In the genomic region with DNA sequence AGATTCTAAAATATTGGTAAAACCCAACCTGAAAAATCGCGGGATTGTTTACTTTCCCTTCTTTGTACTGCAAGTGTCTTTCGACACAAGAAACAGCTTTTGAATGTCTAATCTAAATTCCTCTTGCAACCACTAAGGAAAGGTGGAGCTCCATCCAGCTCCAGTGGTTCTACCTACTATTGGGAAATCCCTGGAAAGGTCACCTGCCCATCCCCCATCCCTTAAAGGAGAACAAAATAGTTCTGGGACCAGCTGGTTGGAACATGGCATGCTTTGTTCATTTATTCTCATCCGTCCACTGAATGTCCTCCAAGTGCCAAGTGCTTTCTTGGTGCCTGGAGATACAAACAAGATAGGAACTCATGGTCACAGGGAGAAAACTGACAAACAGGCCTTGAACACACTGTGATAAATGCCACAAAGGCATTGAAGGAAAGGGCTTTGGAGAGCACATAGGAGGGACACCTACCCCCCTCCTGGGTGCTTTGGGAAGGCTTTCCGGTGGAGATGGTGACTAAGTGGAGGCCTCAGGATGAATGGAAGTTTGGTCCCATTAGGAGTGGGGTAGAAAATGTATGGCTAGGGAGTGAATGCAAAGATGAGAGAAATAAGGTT, we compare ENCODE assay signal across 1 cellular context.
TF ChIP-seq lines count a peak whose summit lies in the region.

No MANE protein-coding gene starts in this region.

TF ChIP-seq in HepG2, 621 proteins besides CTCF, POLR2A, EP300 and RAD21 (continued from another document):
- TF ChIP-seq, protein P1, sequence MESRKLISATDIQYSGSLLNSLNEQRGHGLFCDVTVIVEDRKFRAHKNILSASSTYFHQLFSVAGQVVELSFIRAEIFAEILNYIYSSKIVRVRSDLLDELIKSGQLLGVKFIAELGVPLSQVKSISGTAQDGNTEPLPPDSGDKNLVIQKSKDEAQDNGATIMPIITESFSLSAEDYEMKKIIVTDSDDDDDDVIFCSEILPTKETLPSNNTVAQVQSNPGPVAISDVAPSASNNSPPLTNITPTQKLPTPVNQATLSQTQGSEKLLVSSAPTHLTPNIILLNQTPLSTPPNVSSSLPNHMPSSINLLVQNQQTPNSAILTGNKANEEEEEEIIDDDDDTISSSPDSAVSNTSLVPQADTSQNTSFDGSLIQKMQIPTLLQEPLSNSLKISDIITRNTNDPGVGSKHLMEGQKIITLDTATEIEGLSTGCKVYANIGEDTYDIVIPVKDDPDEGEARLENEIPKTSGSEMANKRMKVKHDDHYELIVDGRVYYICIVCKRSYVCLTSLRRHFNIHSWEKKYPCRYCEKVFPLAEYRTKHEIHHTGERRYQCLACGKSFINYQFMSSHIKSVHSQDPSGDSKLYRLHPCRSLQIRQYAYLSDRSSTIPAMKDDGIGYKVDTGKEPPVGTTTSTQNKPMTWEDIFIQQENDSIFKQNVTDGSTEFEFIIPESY (CRISPR knock-in tag; IDR thresholded peaks at IDR 0.05): no peak
- no peak for TF ChIP-seq AGO1 (IDR thresholded peaks at IDR 0.05; ENCODE audit: low read depth, low read length, poor library complexity, severe bottlenecking)
- TF ChIP-seq HOXA3 (CRISPR knock-in tag; IDR thresholded peaks at IDR 0.05): 0 out of 2 replicates have a peak, but pooled peaks have one; percentile 29
- TF ChIP-seq, protein P2, sequence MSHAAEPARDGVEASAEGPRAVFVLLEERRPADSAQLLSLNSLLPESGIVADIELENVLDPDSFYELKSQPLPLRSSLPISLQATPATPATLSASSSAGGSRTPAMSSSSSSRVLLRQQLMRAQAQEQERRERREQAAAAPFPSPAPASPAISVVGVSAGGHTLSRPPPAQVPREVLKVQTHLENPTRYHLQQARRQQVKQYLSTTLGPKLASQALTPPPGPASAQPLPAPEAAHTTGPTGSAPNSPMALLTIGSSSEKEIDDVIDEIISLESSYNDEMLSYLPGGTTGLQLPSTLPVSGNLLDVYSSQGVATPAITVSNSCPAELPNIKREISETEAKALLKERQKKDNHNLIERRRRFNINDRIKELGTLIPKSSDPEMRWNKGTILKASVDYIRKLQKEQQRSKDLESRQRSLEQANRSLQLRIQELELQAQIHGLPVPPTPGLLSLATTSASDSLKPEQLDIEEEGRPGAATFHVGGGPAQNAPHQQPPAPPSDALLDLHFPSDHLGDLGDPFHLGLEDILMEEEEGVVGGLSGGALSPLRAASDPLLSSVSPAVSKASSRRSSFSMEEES (CRISPR knock-in tag; IDR thresholded peaks at IDR 0.05): peak; percentile 28; the same call in 1 of the 2 replicates
- 0 out of 2 replicates have a peak, but pooled peaks have one; percentile 42 for TF ChIP-seq HDAC2 (CRISPR knock-in tag; IDR thresholded peaks at IDR 0.05)
- TF ChIP-seq, protein P3, sequence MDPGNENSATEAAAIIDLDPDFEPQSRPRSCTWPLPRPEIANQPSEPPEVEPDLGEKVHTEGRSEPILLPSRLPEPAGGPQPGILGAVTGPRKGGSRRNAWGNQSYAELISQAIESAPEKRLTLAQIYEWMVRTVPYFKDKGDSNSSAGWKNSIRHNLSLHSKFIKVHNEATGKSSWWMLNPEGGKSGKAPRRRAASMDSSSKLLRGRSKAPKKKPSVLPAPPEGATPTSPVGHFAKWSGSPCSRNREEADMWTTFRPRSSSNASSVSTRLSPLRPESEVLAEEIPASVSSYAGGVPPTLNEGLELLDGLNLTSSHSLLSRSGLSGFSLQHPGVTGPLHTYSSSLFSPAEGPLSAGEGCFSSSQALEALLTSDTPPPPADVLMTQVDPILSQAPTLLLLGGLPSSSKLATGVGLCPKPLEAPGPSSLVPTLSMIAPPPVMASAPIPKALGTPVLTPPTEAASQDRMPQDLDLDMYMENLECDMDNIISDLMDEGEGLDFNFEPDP (CRISPR knock-in tag; conservative IDR thresholded peaks at IDR 0.05): no peak
- TF ChIP-seq MXD4 (CRISPR knock-in tag; IDR thresholded peaks at IDR 0.05): peak; percentile 53; the same call in 1 of the 2 replicates
- no peak for TF ChIP-seq HOXD1 (CRISPR knock-in tag; IDR thresholded peaks at IDR 0.05)
- TF ChIP-seq ARNTL (CRISPR knock-in tag; IDR thresholded peaks at IDR 0.05): no peak
- TF ChIP-seq FOXP1 (IDR thresholded peaks at IDR 0.05): no peak
- 0 out of 2 replicates have a peak, but pooled peaks have one; percentile 44 for TF ChIP-seq FOXP1 (CRISPR knock-in tag; IDR thresholded peaks at IDR 0.05)
- TF ChIP-seq TBP (CRISPR knock-in tag; IDR thresholded peaks at IDR 0.05): no peak
- no peak for TF ChIP-seq U2AF2 (IDR thresholded peaks at IDR 0.05; ENCODE audit: low read depth, low read length)
- no peak for TF ChIP-seq MTA3 (CRISPR knock-in tag; IDR thresholded peaks at IDR 0.05)
- no peak for TF ChIP-seq ZNF432 (CRISPR knock-in tag; IDR thresholded peaks at IDR 0.05; ENCODE audit: borderline replicate concordance)
- TF ChIP-seq, protein P4, sequence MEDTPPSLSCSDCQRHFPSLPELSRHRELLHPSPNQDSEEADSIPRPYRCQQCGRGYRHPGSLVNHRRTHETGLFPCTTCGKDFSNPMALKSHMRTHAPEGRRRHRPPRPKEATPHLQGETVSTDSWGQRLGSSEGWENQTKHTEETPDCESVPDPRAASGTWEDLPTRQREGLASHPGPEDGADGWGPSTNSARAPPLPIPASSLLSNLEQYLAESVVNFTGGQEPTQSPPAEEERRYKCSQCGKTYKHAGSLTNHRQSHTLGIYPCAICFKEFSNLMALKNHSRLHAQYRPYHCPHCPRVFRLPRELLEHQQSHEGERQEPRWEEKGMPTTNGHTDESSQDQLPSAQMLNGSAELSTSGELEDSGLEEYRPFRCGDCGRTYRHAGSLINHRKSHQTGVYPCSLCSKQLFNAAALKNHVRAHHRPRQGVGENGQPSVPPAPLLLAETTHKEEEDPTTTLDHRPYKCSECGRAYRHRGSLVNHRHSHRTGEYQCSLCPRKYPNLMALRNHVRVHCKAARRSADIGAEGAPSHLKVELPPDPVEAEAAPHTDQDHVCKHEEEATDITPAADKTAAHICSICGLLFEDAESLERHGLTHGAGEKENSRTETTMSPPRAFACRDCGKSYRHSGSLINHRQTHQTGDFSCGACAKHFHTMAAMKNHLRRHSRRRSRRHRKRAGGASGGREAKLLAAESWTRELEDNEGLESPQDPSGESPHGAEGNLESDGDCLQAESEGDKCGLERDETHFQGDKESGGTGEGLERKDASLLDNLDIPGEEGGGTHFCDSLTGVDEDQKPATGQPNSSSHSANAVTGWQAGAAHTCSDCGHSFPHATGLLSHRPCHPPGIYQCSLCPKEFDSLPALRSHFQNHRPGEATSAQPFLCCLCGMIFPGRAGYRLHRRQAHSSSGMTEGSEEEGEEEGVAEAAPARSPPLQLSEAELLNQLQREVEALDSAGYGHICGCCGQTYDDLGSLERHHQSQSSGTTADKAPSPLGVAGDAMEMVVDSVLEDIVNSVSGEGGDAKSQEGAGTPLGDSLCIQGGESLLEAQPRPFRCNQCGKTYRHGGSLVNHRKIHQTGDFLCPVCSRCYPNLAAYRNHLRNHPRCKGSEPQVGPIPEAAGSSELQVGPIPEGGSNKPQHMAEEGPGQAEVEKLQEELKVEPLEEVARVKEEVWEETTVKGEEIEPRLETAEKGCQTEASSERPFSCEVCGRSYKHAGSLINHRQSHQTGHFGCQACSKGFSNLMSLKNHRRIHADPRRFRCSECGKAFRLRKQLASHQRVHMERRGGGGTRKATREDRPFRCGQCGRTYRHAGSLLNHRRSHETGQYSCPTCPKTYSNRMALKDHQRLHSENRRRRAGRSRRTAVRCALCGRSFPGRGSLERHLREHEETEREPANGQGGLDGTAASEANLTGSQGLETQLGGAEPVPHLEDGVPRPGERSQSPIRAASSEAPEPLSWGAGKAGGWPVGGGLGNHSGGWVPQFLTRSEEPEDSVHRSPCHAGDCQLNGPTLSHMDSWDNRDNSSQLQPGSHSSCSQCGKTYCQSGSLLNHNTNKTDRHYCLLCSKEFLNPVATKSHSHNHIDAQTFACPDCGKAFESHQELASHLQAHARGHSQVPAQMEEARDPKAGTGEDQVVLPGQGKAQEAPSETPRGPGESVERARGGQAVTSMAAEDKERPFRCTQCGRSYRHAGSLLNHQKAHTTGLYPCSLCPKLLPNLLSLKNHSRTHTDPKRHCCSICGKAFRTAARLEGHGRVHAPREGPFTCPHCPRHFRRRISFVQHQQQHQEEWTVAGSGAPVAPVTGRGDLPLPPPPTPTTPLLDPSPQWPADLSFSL (CRISPR knock-in tag; IDR thresholded peaks at IDR 0.05): no peak
- no peak for TF ChIP-seq SNAI1 (CRISPR knock-in tag; IDR thresholded peaks at IDR 0.05; ENCODE audit: borderline replicate concordance)
- TF ChIP-seq ISX (CRISPR knock-in tag; conservative IDR thresholded peaks at IDR 0.05): no peak
- TF ChIP-seq, protein P5, sequence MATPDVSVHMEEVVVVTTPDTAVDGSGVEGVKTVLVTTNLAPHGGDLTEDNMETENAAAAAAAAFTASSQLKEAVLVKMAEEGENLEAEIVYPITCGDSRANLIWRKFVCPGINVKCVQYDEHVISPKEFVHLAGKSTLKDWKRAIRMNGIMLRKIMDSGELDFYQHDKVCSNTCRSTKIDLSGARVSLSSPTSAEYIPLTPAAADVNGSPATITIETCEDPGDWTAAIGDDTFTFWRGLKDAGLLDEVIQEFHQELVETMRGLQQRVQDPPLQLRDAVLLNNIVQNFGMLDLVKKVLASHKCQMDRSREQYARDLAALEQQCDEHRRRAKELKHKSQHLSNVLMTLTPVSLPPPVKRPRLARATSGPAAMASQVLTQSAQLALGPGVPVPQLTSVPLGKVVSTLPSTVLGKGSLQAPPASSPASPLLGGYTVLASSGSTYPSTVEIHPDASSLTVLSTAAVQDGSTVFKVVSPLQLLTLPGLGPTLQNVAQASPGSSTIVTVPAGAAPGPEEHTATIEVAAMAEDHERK (CRISPR knock-in tag; IDR thresholded peaks at IDR 0.05; ENCODE audit: low read depth): no peak
- no peak for TF ChIP-seq NKX3-1 (CRISPR knock-in tag; IDR thresholded peaks at IDR 0.05)
- TF ChIP-seq KAT8 (CRISPR knock-in tag; IDR thresholded peaks at IDR 0.05): peak; percentile 36; the same call in 1 of the 2 replicates
- TF ChIP-seq CCAR2 (optimal IDR thresholded peaks at IDR 0.05; ENCODE audit: low read depth, low read length): peak; percentile 35
- no peak for TF ChIP-seq DNMT1 (CRISPR knock-in tag; IDR thresholded peaks at IDR 0.05)
- TF ChIP-seq, protein P6, sequence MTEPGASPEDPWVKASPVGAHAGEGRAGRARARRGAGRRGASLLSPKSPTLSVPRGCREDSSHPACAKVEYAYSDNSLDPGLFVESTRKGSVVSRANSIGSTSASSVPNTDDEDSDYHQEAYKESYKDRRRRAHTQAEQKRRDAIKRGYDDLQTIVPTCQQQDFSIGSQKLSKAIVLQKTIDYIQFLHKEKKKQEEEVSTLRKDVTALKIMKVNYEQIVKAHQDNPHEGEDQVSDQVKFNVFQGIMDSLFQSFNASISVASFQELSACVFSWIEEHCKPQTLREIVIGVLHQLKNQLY (CRISPR knock-in tag; IDR thresholded peaks at IDR 0.05): no peak
